Comparison of ENCODE assay signal across 20 cellular contexts in the genomic region with DNA sequence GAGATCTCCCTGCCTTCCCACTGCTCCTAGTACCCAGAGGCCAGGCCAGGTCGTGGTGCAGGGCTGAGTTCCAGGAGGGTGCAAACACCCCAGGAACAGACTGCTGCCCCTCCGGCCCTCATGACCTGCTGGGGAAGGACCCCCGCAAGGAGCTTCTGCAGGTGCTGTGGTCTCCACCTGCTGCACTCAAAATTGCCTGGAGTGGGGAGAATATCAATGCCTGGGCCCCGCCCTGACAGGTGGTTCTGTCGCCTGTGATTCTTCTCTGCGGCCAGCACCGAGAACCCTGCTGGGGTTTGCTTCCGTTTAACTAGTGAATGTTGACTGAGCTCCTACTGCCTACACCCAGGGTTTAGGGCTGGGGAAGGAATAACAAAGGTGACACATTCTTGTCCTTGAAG. TPM values are rescaled to one million over a fixed set of nuclear protein-coding genes. Genes with fewer than 3 reads are reported as not detected.
DNase-seq lines count a peak whose midpoint lies in the region; ATAC-seq and TF ChIP-seq lines count a peak whose summit lies in the region.
"Had no signal": no experiment of that assay in that cellular context is flagged by ENCODE, and none has a peak within 500 bp of the region (broad histone marks: within the 10 kb centered on the region; RNA-seq: fewer than 3 reads in every experiment).

No MANE protein-coding gene starts in this region.

- no peaks in the 10 kb centered on the region for H3K79me2 ChIP-seq in OCI-LY7 (ENCODE audit: insufficient read depth, low read depth, low read length)

- H3K9me3 ChIP-seq in Peyer's patch, result no peaks in the 10 kb centered on the region
- H3K9me3 ChIP-seq in neuronal stem cell (replicated peaks in 1 of 2; ENCODE audit: control insufficient read depth in 2 of 2, insufficient read depth in 1 of 2, low read depth in 1 of 2, low read length in 2 of 2), result no peaks in the 10 kb centered on the region
- no peaks in the 10 kb centered on the region for H3K9me3 ChIP-seq in OCI-LY7 (ENCODE audit: low read length)

- no peak overlapping the region for H3K23ac ChIP-seq in neuronal stem cell (ENCODE audit: low read depth, low read length, poor library complexity)

- no peaks in the 10 kb centered on the region for H3K9me3 Mint-ChIP-seq in activated T-cell treated with anti-CD3 and anti-CD28 coated beads, Interleukin-2, amount 50 U/mL, for 72 hours
- H3K9me3 Mint-ChIP-seq: CD4-positive, CD25-positive, alpha-beta regulatory T cell; naive B cell had no signal

- H3K4me1 ChIP-seq in Peyer's patch (peaks cover 0 to 26% (median 6%) of the 10 kb centered on the region in 4 donors), neuronal stem cell (ENCODE audit: control insufficient read depth in 2 of 2, insufficient read depth in 1 of 2, low read depth in 1 of 2, low read length in 2 of 2) (peaks cover 0 to 13% of the 10 kb centered on the region in 2 donors), OCI-LY7 (ENCODE audit: insufficient read depth, low read length, poor library complexity, severe bottlenecking) (peaks cover 10% of the 10 kb centered on the region)

- CTCF ChIA-PET in OCI-LY7 (lab: Charles Lee; ENCODE audit: unreplicated experiment), result no interaction called here

- H3K27ac ChIP-seq in Peyer's patch (peak overlapping the region in 3 of 4 donors; percentile 68 to 91 (median 91)), neuronal stem cell (replicated peaks; ENCODE audit: low read length) (no peak overlapping the region), OCI-LY7 (ENCODE audit: low read depth, low read length, poor library complexity, severe bottlenecking) (no peak overlapping the region)
- H3K27ac ChIP-seq: 22Rv1 had no signal

- no peaks in the 10 kb centered on the region for H3K36me3 Mint-ChIP-seq in activated T-cell treated with anti-CD3 and anti-CD28 coated beads, Interleukin-2, amount 50 U/mL, for 72 hours (ENCODE audit: insufficient read depth in 2 of 2)
- H3K36me3 Mint-ChIP-seq: CD4-positive, CD25-positive, alpha-beta regulatory T cell; naive B cell had no signal

- no peak overlapping the region for H3K4ac ChIP-seq in neuronal stem cell (ENCODE audit: low read length)

- intact Hi-C loops in OCI-LY7 (cut with micrococcal nuclease; ENCODE audit: unreplicated experiment), result no loop called here

- H3K27me3 Mint-ChIP-seq in activated T-cell treated with anti-CD3 and anti-CD28 coated beads, Interleukin-2, amount 50 U/mL, for 72 hours (ENCODE audit: low read depth), result no peaks in the 10 kb centered on the region
- H3K27me3 Mint-ChIP-seq: CD4-positive, CD25-positive, alpha-beta regulatory T cell had no signal

- no peaks in the 10 kb centered on the region for H3K79me1 ChIP-seq in neuronal stem cell (ENCODE audit: low read depth, low read length)

- no peak overlapping the region for H3K18ac ChIP-seq in neuronal stem cell (ENCODE audit: low read length)

- no peak overlapping the region for H2BK12ac ChIP-seq in neuronal stem cell (ENCODE audit: low read length)

- peak overlapping the region; percentile 78 for H2AK5ac ChIP-seq in neuronal stem cell (ENCODE audit: low read depth, low read length)

- ATAC-seq in GM21737 (IDR thresholded peaks at IDR 0.05; ENCODE audit: unreplicated experiment), result no peak
- ATAC-seq in activated T-cell treated with anti-CD3 and anti-CD28 coated beads, Interleukin-2, amount 50 U/mL, for 72 hours (replicated peaks in 1 of 2), result no peak
- ATAC-seq: K562, Panc1 had no signal

- TF ChIP-seq CTCF in Peyer's patch (IDR thresholded peaks at IDR 0.05) (no peak), OCI-LY7 (conservative IDR thresholded peaks at IDR 0.05; ENCODE audit: low read length) (no peak)

- no peak overlapping the region for H3K4me3 Mint-ChIP-seq in activated T-cell treated with anti-CD3 and anti-CD28 coated beads, Interleukin-2, amount 50 U/mL, for 72 hours
- H3K4me3 Mint-ChIP-seq: CD4-positive, CD25-positive, alpha-beta regulatory T cell; HFFc6 had no signal

- no peak overlapping the region for H2BK5ac ChIP-seq in neuronal stem cell (ENCODE audit: low read length)

- peak overlapping the region in 2 of 4 donors; percentile 25 to 28 for H3K4me3 ChIP-seq in Peyer's patch
- no peak overlapping the region for H3K4me3 ChIP-seq in neuronal stem cell (ENCODE audit: low read length in 2 of 2)
- no peak overlapping the region for H3K4me3 ChIP-seq in OCI-LY7 (ENCODE audit: low read depth, low read length, poor library complexity, severe bottlenecking)
- H3K4me3 ChIP-seq: K562 had no signal

- H3K9me2 ChIP-seq in OCI-LY7 (ENCODE audit: insufficient read depth, low read length), result no peaks in the 10 kb centered on the region

- H3K27me3 ChIP-seq in Peyer's patch (no peaks in the 10 kb centered on the region), neuronal stem cell (ENCODE audit: control insufficient read depth in 3 of 3, insufficient read depth in 3 of 3, low read depth in 1 of 3, low read length in 3 of 3) (peaks cover 0 to 27% (median 0%) of the 10 kb centered on the region in 3 experiments)

- no peak overlapping the region for H2AFZ ChIP-seq in neuronal stem cell (ENCODE audit: low read length)
- no peak overlapping the region for H2AFZ ChIP-seq in OCI-LY7 (ENCODE audit: low read length)

- WGBS in neuronal stem cell (ENCODE audit: extremely low coverage in 2 of 2, insufficient read length in 2 of 2, insufficient replicate concordance in 1 of 2), 2 donors, result no CpG with 5 or more reads among the region's 8 CpGs

- H3K9ac ChIP-seq in neuronal stem cell (ENCODE audit: low read depth, low read length, poor library complexity), result no peak overlapping the region

- no peak overlapping the region for H3K14ac ChIP-seq in neuronal stem cell (ENCODE audit: low read length)

- H3K4me2 ChIP-seq in neuronal stem cell (ENCODE audit: insufficient read depth, low read length, poor library complexity, severe bottlenecking), result no peak overlapping the region
- H3K4me2 ChIP-seq in OCI-LY7 (ENCODE audit: low read length), result no peak overlapping the region

- H3K36me3 ChIP-seq in Peyer's patch (no peaks in the 10 kb centered on the region), neuronal stem cell (replicated peaks in 1 of 2; ENCODE audit: control insufficient read depth in 2 of 2, insufficient read depth in 2 of 2, low read length in 2 of 2) (no peaks in the 10 kb centered on the region), OCI-LY7 (ENCODE audit: insufficient read depth, low read length) (no peaks in the 10 kb centered on the region)

- peaks cover 5% of the 10 kb centered on the region for H3K4me1 Mint-ChIP-seq in activated T-cell treated with anti-CD3 and anti-CD28 coated beads, Interleukin-2, amount 50 U/mL, for 72 hours (ENCODE audit: low read depth)

- H4K20me1 ChIP-seq in OCI-LY7 (ENCODE audit: insufficient read depth, low read length), result no peaks in the 10 kb centered on the region

- H4K8ac ChIP-seq in neuronal stem cell (ENCODE audit: low read depth, low read length), result no peak overlapping the region

- H2BK120ac ChIP-seq in neuronal stem cell (ENCODE audit: low read depth, low read length), result no peak overlapping the region

- POLR2A ChIA-PET in OCI-LY7 (lab: Charles Lee), result no interaction called here

- no peak overlapping the region for H3K27ac Mint-ChIP-seq in activated T-cell treated with anti-CD3 and anti-CD28 coated beads, Interleukin-2, amount 50 U/mL, for 72 hours
- H3K27ac Mint-ChIP-seq: HFFc6 had no signal

- H4K91ac ChIP-seq in neuronal stem cell (ENCODE audit: low read depth, low read length, poor library complexity), result no peak overlapping the region

- no TSS peak for BruUV-seq in OCI-LY7 (replicated peaks; lab: Mats Ljungman, UMichigan)

- TF ChIP-seq POLR2A in Peyer's patch (IDR thresholded peaks at IDR 0.05), result no peak

- DNase-seq in DMS79 treated with DMSO at 0.1 percent for 48 hours (lab: John Stamatoyannopoulos, UW) (peak; percentile 18), DMS79 (lab: John Stamatoyannopoulos, UW) (no peak), NCI-H187 (lab: John Stamatoyannopoulos, UW) (peak; percentile 68 to 83), Peyer's patch (peak in 2 of 3 donors; percentile 63 to 75), neuronal stem cell (ENCODE audit: low spot score) (no peak), OCI-LY7 (ENCODE audit: low spot score) (no peak)
- DNase-seq in activated T-cell treated with anti-CD3 and anti-CD28 coated beads, Interleukin-2, amount 50 U/mL, for 72 hours, result no peak
- DNase-seq: activated naive CD4-positive, alpha-beta T cell treated with anti-CD3 and anti-CD28 coated beads, Interleukin-2, amount 50 U/mL, for 16 hours; CD4-positive, CD25-positive, alpha-beta regulatory T cell; dermis blood vessel endothelial cell; HFFc6; hypothalamus; naive B cell; NCI-H226 had no signal

- no peak overlapping the region for H2BK15ac ChIP-seq in neuronal stem cell (ENCODE audit: low read length)

RNA-seq across cellular contexts. Expression of a gene that starts 2.1 kb away (rescaled TPM):
- 1,000 to 10,000 TPM in 1 of 4 donors, 100 to 1,000 TPM in 3; 178 to 1,063 (median 636) TPM for total RNA-seq in Peyer's patch
- not detected for polyA plus RNA-seq in neuronal stem cell (2013, experiment 1 of 2)
- 0.15 TPM for polyA plus RNA-seq in neuronal stem cell (2013, experiment 2 of 2)
- not detected in 2 replicates for total RNA-seq in OCI-LY7 (2014; rRNA removed; shearing (Covaris generic))
- not detected in 2 replicates for total RNA-seq in OCI-LY7 (2022)
- not detected for total RNA-seq in activated T-cell treated with anti-CD3 and anti-CD28 coated beads, Interleukin-2, amount 50 U/mL, for 72 hours
- total RNA-seq: CD4-positive, CD25-positive, alpha-beta regulatory T cell; fibroblast of lung; HFFc6 had no signal
- polyA plus RNA-seq: CD4-positive, CD25-positive, alpha-beta regulatory T cell; fibroblast of lung; K562 had no signal

RNA-seq across cellular contexts. Expression of a gene that starts 33.5 kb away (rescaled TPM):
- total RNA-seq in Peyer's patch (1 to 10 TPM in 1 of 4 donors, not detected in 3; 6.7 TPM), OCI-LY7 (2022) (not detected in 2 replicates)
- not detected for polyA plus RNA-seq in neuronal stem cell (2013, experiment 1 of 2)
- polyA plus RNA-seq in neuronal stem cell (2013, experiment 2 of 2), result not detected
- total RNA-seq in OCI-LY7 (2014; rRNA removed; shearing (Covaris generic)), result not detected in 2 replicates
- not detected for total RNA-seq in activated T-cell treated with anti-CD3 and anti-CD28 coated beads, Interleukin-2, amount 50 U/mL, for 72 hours
- total RNA-seq: CD4-positive, CD25-positive, alpha-beta regulatory T cell; dermis blood vessel endothelial cell; fibroblast of lung; HFFc6; K562; subcutaneous adipose tissue had no signal
- polyA plus RNA-seq: CD4-positive, CD25-positive, alpha-beta regulatory T cell; fibroblast of lung; K562 had no signal

RNA-seq across cellular contexts. Expression of a gene that starts 49.0 kb away (rescaled TPM):
- total RNA-seq in Peyer's patch, result 100 to 1,000 TPM in 2 of 4 donors, 10 to 100 TPM in 1, not detected in 1; 32.4 to 136 (median 103) TPM
- polyA plus RNA-seq in neuronal stem cell (2013, experiment 1 of 2), result not detected
- polyA plus RNA-seq in neuronal stem cell (2013, experiment 2 of 2), result not detected
- total RNA-seq in OCI-LY7 (2014; rRNA removed; shearing (Covaris generic)), result not detected in 2 replicates
- total RNA-seq in OCI-LY7 (2022), result not detected in 2 replicates
- total RNA-seq in activated T-cell treated with anti-CD3 and anti-CD28 coated beads, Interleukin-2, amount 50 U/mL, for 72 hours, result 1 to 10 TPM in 1 of 2 donors, under 1 TPM in 1; 0.97 to 1.7 TPM
- total RNA-seq: CD4-positive, CD25-positive, alpha-beta regulatory T cell; dermis blood vessel endothelial cell; fibroblast of lung; HFFc6; subcutaneous adipose tissue had no signal
- polyA plus RNA-seq: CD4-positive, CD25-positive, alpha-beta regulatory T cell; fibroblast of lung; K562 had no signal

Comparison
In these comparisons a context has a peak if more than half of its experiments do, and no peak if none do; other contexts are left out.
1. DNase-seq: peak in DMS79 treated with DMSO at 0.1 percent for 48 hours (single experiment), NCI-H187 (2 of 2) and Peyer's patch (2 of 3); none in DMS79 (single experiment), neuronal stem cell (single experiment), OCI-LY7 (single experiment) and activated T-cell treated with anti-CD3 and anti-CD28 coated beads, Interleukin-2, amount 50 U/mL, for 72 hours (0 of 2).
2. H3K27ac ChIP-seq: peak in Peyer's patch (3 of 4); none in neuronal stem cell (single experiment) and OCI-LY7 (single experiment).
3. RNA of a gene that starts 2.1 kb away (total RNA-seq): 178 to 1,063 TPM in Peyer's patch; not detected in OCI-LY7 and not detected in activated T-cell treated with anti-CD3 and anti-CD28 coated beads, Interleukin-2, amount 50 U/mL, for 72 hours; every median in the first group is over 100 times any median in the second.